8 cellular contexts compared by ENCODE assay signal in the genomic region with DNA sequence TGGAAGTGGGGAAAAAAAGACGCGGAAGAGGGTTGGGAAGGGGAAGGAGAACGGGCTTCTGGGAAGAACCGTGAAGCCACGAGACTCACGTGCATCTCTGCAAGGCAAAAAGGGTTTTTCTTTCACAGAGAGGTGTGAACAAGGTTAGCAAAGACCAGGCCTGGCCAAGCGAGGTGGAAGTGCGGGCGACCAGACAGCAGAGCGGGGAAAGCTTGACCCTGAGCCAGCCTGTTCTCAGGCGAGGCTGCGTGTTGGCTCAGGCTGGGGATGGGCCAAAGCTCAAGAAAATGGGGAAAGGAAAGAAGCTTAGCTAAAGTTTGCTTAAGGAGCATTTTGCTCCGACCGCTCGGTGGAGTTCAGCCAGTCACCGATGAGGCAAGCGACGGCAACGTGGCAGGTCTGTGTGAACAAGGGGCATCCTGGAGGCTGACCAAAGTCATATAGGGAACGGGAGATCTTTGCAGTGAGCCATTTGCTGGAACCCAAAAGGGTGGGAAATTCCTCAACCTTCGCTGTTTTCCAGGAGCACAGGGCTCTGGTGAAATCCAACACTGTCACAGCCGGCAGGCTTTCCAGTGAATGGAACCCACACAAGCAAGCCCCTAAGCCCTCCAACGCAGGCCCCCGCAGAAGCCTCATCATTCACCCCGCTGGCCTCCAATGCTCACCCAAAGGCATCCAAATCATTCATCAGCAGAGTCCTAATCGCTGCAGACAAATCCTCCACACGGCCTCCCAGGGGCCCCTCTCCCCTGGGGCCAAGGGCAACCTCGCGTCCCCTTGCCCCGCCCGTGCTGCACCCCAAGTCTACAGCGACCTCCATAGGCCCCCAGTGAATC. TPM values are rescaled to one million over a fixed set of nuclear protein-coding genes. Genes with fewer than 3 reads are reported as not detected.
A peak's percentile ranks its signal among the peaks of the same experiment; 100 is the strongest.
DNase-seq lines count a peak whose midpoint lies in the region; ATAC-seq and TF ChIP-seq lines count a peak whose summit lies in the region.

No MANE protein-coding gene starts in this region.

- DNase-seq in NCI-H1436 (lab: John Stamatoyannopoulos, UW) (peak; percentile 46), NCI-H1436 treated with DMSO at 0.1 percent for 48 hours (lab: John Stamatoyannopoulos, UW) (no peak), fibroblast of mammary gland (ENCODE audit: low read depth) (peak; percentile 79), aorta (peak; percentile 61 to 85)
- DNase-seq in Jurkat, Clone E6-1 (ENCODE audit: low read depth, low spot score): no peak
- DNase-seq in activated CD4-positive, alpha-beta memory T cell treated with anti-CD3 and anti-CD28 coated beads for 36 hours: peak; percentile 44
- peak in 2 of 9 donors; percentile 1 to 6 for DNase-seq in naive thymus-derived CD4-positive, alpha-beta T cell

- peaks cover 0 to 4% (median 0%) of the 10 kb centered on the region in 3 experiments for H3K36me3 ChIP-seq in naive thymus-derived CD4-positive, alpha-beta T cell (ENCODE audit: control insufficient read depth in 2 of 3, insufficient read depth in 3 of 3, low read length in 3 of 3)
- peaks cover 0 to 2% of the 10 kb centered on the region in 2 donors for H3K36me3 ChIP-seq in aorta (ENCODE audit: control insufficient read depth in 1 of 2, insufficient read depth in 2 of 2, low read length in 1 of 2)

- peaks cover 25% of the 10 kb centered on the region for H3K36me3 Mint-ChIP-seq in activated CD4-positive, alpha-beta memory T cell treated with anti-CD3 and anti-CD28 coated beads for 36 hours
- peaks cover 4 to 30% (median 19%) of the 10 kb centered on the region in 5 donors for H3K36me3 Mint-ChIP-seq in naive thymus-derived CD4-positive, alpha-beta T cell

- H3K4me3 Mint-ChIP-seq in activated CD4-positive, alpha-beta memory T cell treated with anti-CD3 and anti-CD28 coated beads for 36 hours: peak overlapping the region; percentile 88
- peak overlapping the region; percentile 77 to 96 (median 91) for H3K4me3 Mint-ChIP-seq in naive thymus-derived CD4-positive, alpha-beta T cell

- peak overlapping the region; percentile 57 for H3K4me3 ChIP-seq in Jurkat, Clone E6-1 (ENCODE audit: low read length)
- H3K4me3 ChIP-seq in fibroblast of mammary gland (ENCODE audit: control insufficient read depth, low read depth, low read length): peak overlapping the region; percentile 89
- peak overlapping the region; percentile 55 for H3K4me3 ChIP-seq in naive thymus-derived CD4-positive, alpha-beta T cell (ENCODE audit: low read length)
- H3K4me3 ChIP-seq in aorta (ENCODE audit: low read length in 2 of 2): peak overlapping the region; percentile 97 to 99

- peaks cover 19% of the 10 kb centered on the region for H3K9me3 Mint-ChIP-seq in activated CD4-positive, alpha-beta memory T cell treated with anti-CD3 and anti-CD28 coated beads for 36 hours
- peaks cover 0 to 22% (median 8%) of the 10 kb centered on the region in 11 donors for H3K9me3 Mint-ChIP-seq in naive thymus-derived CD4-positive, alpha-beta T cell

- peak overlapping the region; percentile 81 for H3K27ac Mint-ChIP-seq in activated CD4-positive, alpha-beta memory T cell treated with anti-CD3 and anti-CD28 coated beads for 36 hours
- H3K27ac Mint-ChIP-seq in naive thymus-derived CD4-positive, alpha-beta T cell: peak overlapping the region; percentile 51 to 95 (median 86)

- TF ChIP-seq CTCF in fibroblast of mammary gland (conservative IDR thresholded peaks at IDR 0.05; ENCODE audit: control insufficient read depth, insufficient read depth, low read depth, low read length): no peak

- POLR2A ChIA-PET in activated CD4-positive, alpha-beta memory T cell treated with anti-CD3 and anti-CD28 coated beads for 36 hours (lab: Charles Lee): interaction anchor here (0.9 to 2.1 kb wide), 2 partner anchors 31 to 125 kb away, joined by 3 to 10 read pairs; a partner anchor contains a TSS
- POLR2A ChIA-PET in naive thymus-derived CD4-positive, alpha-beta T cell (lab: Charles Lee): interaction anchor here (1.1 to 2.4 kb wide), 2 partner anchors 32 to 46 kb away, joined by 5 to 13 read pairs; a partner anchor contains a TSS

- H3K9me3 ChIP-seq in naive thymus-derived CD4-positive, alpha-beta T cell (ENCODE audit: control insufficient read depth in 2 of 3, low read length in 3 of 3): peaks cover 0 to 20% (median 10%) of the 10 kb centered on the region in 3 experiments
- peaks cover 14% of the 10 kb centered on the region for H3K9me3 ChIP-seq in aorta (ENCODE audit: control insufficient read depth, low read length)

- H3K27me3 ChIP-seq in naive thymus-derived CD4-positive, alpha-beta T cell (ENCODE audit: control insufficient read depth in 2 of 2, insufficient read depth in 2 of 2, low read length in 2 of 2): no peaks in the 10 kb centered on the region
- no peaks in the 10 kb centered on the region for H3K27me3 ChIP-seq in aorta (ENCODE audit: control insufficient read depth in 1 of 2, insufficient read depth in 2 of 2, low read length in 1 of 2)

- peak; percentile 21 for ATAC-seq in GM21528 (IDR thresholded peaks at IDR 0.05; ENCODE audit: low FRiP score, unreplicated experiment)
- ATAC-seq in naive thymus-derived CD4-positive, alpha-beta T cell: peak; percentile 49
- ATAC-seq in aorta (ENCODE audit: low FRiP score): peak; percentile 41

- WGBS in aorta, 2 donors: 3 to 5% methylated on average over 32 of the region's 32 CpGs

- intact Hi-C loops in activated CD4-positive, alpha-beta memory T cell treated with anti-CD3 and anti-CD28 coated beads for 36 hours (cut with micrococcal nuclease): loop anchor here (1.0 kb wide), 1 partner anchor 47 kb away; no protein-coding TSS in a partner anchor
- intact Hi-C loops in naive thymus-derived CD4-positive, alpha-beta T cell (cut with micrococcal nuclease): loop anchor here in 1 of 2 donors (1.0 to 5.0 kb wide), 2 partner anchors 175 to 243 kb away; a partner anchor contains a TSS
- intact Hi-C loops in aorta (cut with DNase I): no loop called here

- H3K27me3 Mint-ChIP-seq in activated CD4-positive, alpha-beta memory T cell treated with anti-CD3 and anti-CD28 coated beads for 36 hours: no peaks in the 10 kb centered on the region
- no peaks in the 10 kb centered on the region for H3K27me3 Mint-ChIP-seq in naive thymus-derived CD4-positive, alpha-beta T cell

- CTCF ChIA-PET in activated CD4-positive, alpha-beta memory T cell treated with anti-CD3 and anti-CD28 coated beads for 36 hours (lab: Charles Lee): interaction anchor here (1.3 kb wide), 1 partner anchor 31 kb away, joined by 5 read pairs; a partner anchor contains a TSS
- CTCF ChIA-PET in naive thymus-derived CD4-positive, alpha-beta T cell (lab: Charles Lee): no interaction called here

- H3K4me1 ChIP-seq in naive thymus-derived CD4-positive, alpha-beta T cell (ENCODE audit: control insufficient read depth in 2 of 2, insufficient read depth in 2 of 2, low read length in 2 of 2): peaks cover 6 to 7% of the 10 kb centered on the region in 2 donors
- peaks cover 2 to 4% of the 10 kb centered on the region in 2 donors for H3K4me1 ChIP-seq in aorta (ENCODE audit: control insufficient read depth in 1 of 2, insufficient read depth in 2 of 2, low read length in 2 of 2)

- H3K4me1 Mint-ChIP-seq in activated CD4-positive, alpha-beta memory T cell treated with anti-CD3 and anti-CD28 coated beads for 36 hours (ENCODE audit: low read depth): peaks cover 31% of the 10 kb centered on the region
- peaks cover 19 to 50% (median 33%) of the 10 kb centered on the region in 7 donors for H3K4me1 Mint-ChIP-seq in naive thymus-derived CD4-positive, alpha-beta T cell

- peak overlapping the region; percentile 85 for H3K27ac ChIP-seq in naive thymus-derived CD4-positive, alpha-beta T cell (ENCODE audit: low read depth, low read length)
- peak overlapping the region; percentile 83 to 93 for H3K27ac ChIP-seq in aorta (ENCODE audit: low read depth in 1 of 2, low read length in 2 of 2)

RNA-seq across cellular contexts. Expression of a gene that starts 0.8 kb away (rescaled TPM):
- polyA plus RNA-seq in Jurkat, Clone E6-1 (2012; ENCODE audit: insufficient read depth, insufficient read length): 2.1 TPM
- 1 to 10 TPM; 4.6 to 5.3 TPM for total RNA-seq in activated CD4-positive, alpha-beta memory T cell treated with anti-CD3 and anti-CD28 coated beads for 36 hours
- total RNA-seq in naive thymus-derived CD4-positive, alpha-beta T cell: 10 to 100 TPM in 3 of 5 experiments, 1 to 10 TPM in 2; 5.4 to 17.8 (median 11.8) TPM
- polyA plus RNA-seq in naive thymus-derived CD4-positive, alpha-beta T cell: 1 to 10 TPM in 1 of 2 donors, under 1 TPM in 1; 0.98 to 1.6 TPM
- total RNA-seq in aorta: 10 to 100 TPM; 13.7 to 19.4 TPM
- polyA plus RNA-seq in aorta: 1 to 10 TPM; 1.0 to 6.8 TPM

RNA-seq across cellular contexts. Expression of a gene that starts 30.9 kb away (rescaled TPM):
- polyA plus RNA-seq in Jurkat, Clone E6-1 (2012; ENCODE audit: insufficient read depth, insufficient read length): 4.1 TPM
- total RNA-seq in activated CD4-positive, alpha-beta memory T cell treated with anti-CD3 and anti-CD28 coated beads for 36 hours: 10 to 100 TPM; 10.2 to 10.8 TPM
- total RNA-seq in naive thymus-derived CD4-positive, alpha-beta T cell: 10 to 100 TPM; 16.0 to 38.8 (median 33.6) TPM
- 10 to 100 TPM; 12.6 to 27.8 TPM for polyA plus RNA-seq in naive thymus-derived CD4-positive, alpha-beta T cell
- total RNA-seq in aorta: 10 to 100 TPM; 10.5 to 16.7 TPM
- 1 to 10 TPM in 1 of 2 donors, under 1 TPM in 1; 0.75 to 6.4 TPM for polyA plus RNA-seq in aorta

Comparison
In these comparisons a context has a peak if more than half of its experiments do, and no peak if none do; other contexts are left out.
1. DNase-seq: peak in NCI-H1436 (single experiment), activated CD4-positive, alpha-beta memory T cell treated with anti-CD3 and anti-CD28 coated beads for 36 hours (single experiment), fibroblast of mammary gland (single experiment) and aorta (2 of 2); none in NCI-H1436 treated with DMSO at 0.1 percent for 48 hours (single experiment) and Jurkat, Clone E6-1 (single experiment).
2. Peak in every context shown above with its lines, with median percentiles within 50 percentile points of each other: ATAC-seq and H3K4me3 ChIP-seq.